In genomic region chr7:71679480-71679879, GRCh38 we compare ENCODE assay signal across 20 cellular contexts.
"Had no signal": no experiment of that assay in that cellular context is flagged by ENCODE, and none has a peak within 500 bp of the region (broad histone marks: within the 10 kb centered on the region; RNA-seq: fewer than 3 reads in every experiment).

No MANE protein-coding gene starts in this region.

- DNase-seq: activated CD4-positive, alpha-beta memory T cell treated with anti-CD3 and anti-CD28 coated beads, Interleukin-2, amount 10 ng/mL, durations not matched to agents 7 days and 5 days; activated CD4-positive, alpha-beta T cell treated with anti-CD3 and anti-CD28 coated beads for 36 hours; activated CD4-positive, alpha-beta T cell treated with anti-CD3 and anti-CD28 coated beads, Interleukin-2, amount 50 U/mL, for 1 hour; activated gamma-delta T cell; activated naive CD4-positive, alpha-beta T cell treated with anti-CD3 and anti-CD28 coated beads for 36 hours; activated T-cell treated with anti-CD3 and anti-CD28 coated beads for 4 hours; activated T-cell treated with anti-CD3 and anti-CD28 coated beads, Interleukin-2, amount 50 U/mL, for 48 hours; KG1; NCI-H1092 treated with DMSO at 0.1 percent for 48 hours; NCI-H1417 treated with DMSO at 0.1 percent for 48 hours; NCI-H1694; NCI-H2029 treated with DMSO at 0.1 percent for 48 hours; NCI-H446; NCI-H748 treated with DMSO at 0.1 percent for 48 hours; SIG-M5; T-helper 17 cell; T1000 had no signal

- H3K36me3 Mint-ChIP-seq: activated naive CD8-positive, alpha-beta T cell had no signal

- ATAC-seq: activated CD4-positive, alpha-beta T cell treated with anti-CD3 and anti-CD28 coated beads for 36 hours; activated T-helper 17 cell treated with anti-CD3 and anti-CD28 coated beads, Interleukin-2, amount 50 U/mL, for 72 hours; T-helper 17 cell had no signal

- H3K27ac Mint-ChIP-seq: activated CD4-positive, alpha-beta memory T cell treated with anti-CD3 and anti-CD28 coated beads, Interleukin-2, amount 10 ng/mL, durations not matched to agents 7 days and 5 days; activated CD4-positive, alpha-beta T cell treated with anti-CD3 and anti-CD28 coated beads for 36 hours; activated naive CD4-positive, alpha-beta T cell treated with anti-CD3 and anti-CD28 coated beads for 36 hours; activated naive CD8-positive, alpha-beta T cell; activated T-helper 17 cell treated with anti-CD3 and anti-CD28 coated beads, Interleukin-2, amount 50 U/mL, for 72 hours; brain; T-helper 17 cell had no signal

- H3K4me3 Mint-ChIP-seq: activated CD4-positive, alpha-beta memory T cell treated with anti-CD3 and anti-CD28 coated beads, Interleukin-2, amount 10 ng/mL, durations not matched to agents 7 days and 5 days; activated CD4-positive, alpha-beta T cell treated with anti-CD3 and anti-CD28 coated beads for 36 hours; activated naive CD4-positive, alpha-beta T cell treated with anti-CD3 and anti-CD28 coated beads for 36 hours; activated naive CD8-positive, alpha-beta T cell; activated T-helper 17 cell treated with anti-CD3 and anti-CD28 coated beads, Interleukin-2, amount 50 U/mL, for 72 hours; brain; T-helper 17 cell had no signal

- H3K4me1 Mint-ChIP-seq: activated CD4-positive, alpha-beta memory T cell treated with anti-CD3 and anti-CD28 coated beads, Interleukin-2, amount 10 ng/mL, durations not matched to agents 7 days and 5 days; activated CD4-positive, alpha-beta T cell treated with anti-CD3 and anti-CD28 coated beads for 36 hours; activated T-helper 17 cell treated with anti-CD3 and anti-CD28 coated beads, Interleukin-2, amount 50 U/mL, for 72 hours; T-helper 17 cell had no signal

- H3K27me3 Mint-ChIP-seq: activated CD4-positive, alpha-beta memory T cell treated with anti-CD3 and anti-CD28 coated beads, Interleukin-2, amount 10 ng/mL, durations not matched to agents 7 days and 5 days; activated CD4-positive, alpha-beta T cell treated with anti-CD3 and anti-CD28 coated beads for 36 hours; activated naive CD8-positive, alpha-beta T cell; activated T-helper 17 cell treated with anti-CD3 and anti-CD28 coated beads, Interleukin-2, amount 50 U/mL, for 72 hours; T-helper 17 cell had no signal
